In genomic region chr5:65925601-65926275, GRCh38 we compare ENCODE assay signal across 1 cellular context.
TF ChIP-seq lines count a peak whose summit lies in the region.

No MANE protein-coding gene starts in this region.

TF ChIP-seq in HCT116, 20 proteins besides CTCF, POLR2A, EP300 and RAD21 (continued from another document):
- TF ChIP-seq, protein P1, sequence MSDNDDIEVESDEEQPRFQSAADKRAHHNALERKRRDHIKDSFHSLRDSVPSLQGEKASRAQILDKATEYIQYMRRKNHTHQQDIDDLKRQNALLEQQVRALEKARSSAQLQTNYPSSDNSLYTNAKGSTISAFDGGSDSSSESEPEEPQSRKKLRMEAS (IDR thresholded peaks at IDR 0.05) = peak; percentile 60
- TF ChIP-seq EZH2phosphoT487 (IDR thresholded peaks at IDR 0.05; ENCODE audit: borderline replicate concordance) (no peak), CEBPB (IDR thresholded peaks at IDR 0.05; ENCODE audit: low read depth) (no peak), POLR2AphosphoS5 (IDR thresholded peaks at IDR 0.05; ENCODE audit: low read depth, low read length) (peak; percentile 95), FOSL1 (IDR thresholded peaks at IDR 0.05; ENCODE audit: low read depth) (no peak), SIN3A (IDR thresholded peaks at IDR 0.05; ENCODE audit: low read depth) (peak; percentile 63; the same call in 1 of the 2 replicates)
TF ChIP-seq in HCT116: peak in this region for 7.
